Comparison of ENCODE assay signal across 8 cellular contexts in the genomic region with DNA sequence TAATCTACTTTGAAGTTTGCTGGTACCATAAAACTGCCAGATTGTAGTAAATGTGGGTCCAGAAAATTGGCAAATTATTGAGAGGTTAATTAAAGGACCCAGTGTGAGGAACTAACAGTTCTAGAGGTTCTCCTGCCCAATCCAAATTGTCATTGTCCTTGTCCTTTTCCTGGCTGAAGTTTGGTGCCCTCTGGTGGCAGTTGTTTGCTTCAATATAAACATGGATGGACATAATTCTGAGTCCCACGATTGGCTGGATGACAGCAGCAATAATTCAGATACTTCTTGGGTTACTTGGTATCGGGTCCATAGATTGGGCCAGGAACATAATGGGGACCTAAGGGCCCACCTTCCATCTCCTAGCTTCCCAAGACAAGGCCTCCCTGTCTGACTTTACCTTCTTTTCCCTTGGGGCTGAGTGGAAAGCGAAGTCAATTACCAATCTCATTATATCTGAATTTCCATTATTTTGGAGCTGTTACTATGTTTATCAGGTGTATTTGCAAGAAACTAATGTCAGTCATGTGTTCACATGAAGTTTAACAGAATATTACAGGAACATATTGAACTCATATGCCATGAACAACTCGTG. TPM values are rescaled to one million over a fixed set of nuclear protein-coding genes. Genes with fewer than 3 reads are reported as not detected.
DNase-seq lines count a peak whose midpoint lies in the region; ATAC-seq, FAIRE-seq and TF ChIP-seq lines count a peak whose summit lies in the region.

No MANE protein-coding gene starts in this region.

- no peak overlapping the region for H2AFZ ChIP-seq in astrocyte (ENCODE audit: low read depth, low read length)

- no peak overlapping the region for H3K27ac ChIP-seq in astrocyte (ENCODE audit: low read depth, low read length)
- no peak overlapping the region for H3K27ac ChIP-seq in iPS DF 6.9 (ENCODE audit: low read length)

- H3K9me3 Mint-ChIP-seq in T-cell (no peaks in the 10 kb centered on the region), astrocyte (ENCODE audit: unreplicated experiment) (no peaks in the 10 kb centered on the region)

- H3K4me3 ChIP-seq in astrocyte (ENCODE audit: insufficient read depth, low read depth, low read length) (no peak overlapping the region), iPS DF 6.9 (ENCODE audit: low read length) (no peak overlapping the region)

- no peak overlapping the region for H3K9ac ChIP-seq in astrocyte (ENCODE audit: low read length)

- H3K27ac Mint-ChIP-seq in T-cell = peak overlapping the region; percentile 36 to 58
- H3K27ac Mint-ChIP-seq in astrocyte (ENCODE audit: unreplicated experiment) = no peak overlapping the region

- H3K9me3 ChIP-seq in astrocyte (ENCODE audit: insufficient read depth, low read depth, low read length) (no peaks in the 10 kb centered on the region), iPS DF 6.9 (ENCODE audit: control insufficient read depth, insufficient read depth, low read length) (no peaks in the 10 kb centered on the region)

- peaks cover 25% of the 10 kb centered on the region for H3K4me1 ChIP-seq in astrocyte (ENCODE audit: insufficient read depth, low read length)
- peaks cover 5% of the 10 kb centered on the region for H3K4me1 ChIP-seq in iPS DF 6.9 (ENCODE audit: control insufficient read depth, insufficient read depth, low read length)

- no peak overlapping the region for H3K4me3 Mint-ChIP-seq in T-cell
- no peak overlapping the region for H3K4me3 Mint-ChIP-seq in astrocyte (ENCODE audit: unreplicated experiment)

- ATAC-seq in T-cell (replicated peaks in 1 of 4) = no peak

- no CpG with 5 or more reads among the region's 4 CpGs for WGBS in iPS DF 6.9 (ENCODE audit: insufficient coverage, insufficient read length)

- DNase-seq in GM03348 (ENCODE audit: low spot score) (peak; percentile 62), NCI-H128 (lab: John Stamatoyannopoulos, UW; ENCODE audit: unreplicated experiment) (peak; percentile 8), T-cell (peak in 33 of 34 experiments; percentile 19 to 65 (median 47)), astrocyte (ENCODE audit: low read depth) (peak; percentile 36), iPS DF 6.9 (ENCODE audit: low read depth, low spot score) (peak; percentile 31), GOT3 (lab: John Stamatoyannopoulos, UW) (no peak), middle frontal gyrus (ENCODE audit: extremely low spot score, low spot score) (no peak)
- peak; percentile 29 to 55 (median 38) for DNase-seq in stimulated activated CD4-positive, alpha-beta T cell treated with anti-CD3 and anti-CD28 coated beads, Interleukin-1b, Interleukin-23, amount 100 ng/mL, for 24 hours (ENCODE audit: low read depth in 4 of 4, low spot score in 1 of 4)

- CTCF ChIA-PET in T-cell (lab: Charles Lee) = interaction anchor here (0.6 to 1.6 kb wide), 8 partner anchors 11 to 437 kb away, joined by 3 to 8 read pairs (median 4); no protein-coding TSS in a partner anchor

- peak; percentile 82 for TF ChIP-seq CTCF in astrocyte (IDR thresholded peaks at IDR 0.05; ENCODE audit: insufficient read depth, low read depth, low read length)

- H3K27me3 Mint-ChIP-seq in T-cell = no peaks in the 10 kb centered on the region
- no peaks in the 10 kb centered on the region for H3K27me3 Mint-ChIP-seq in astrocyte (ENCODE audit: low read depth, unreplicated experiment)

- peaks cover 26% of the 10 kb centered on the region for H3K79me2 ChIP-seq in astrocyte (ENCODE audit: insufficient read depth, low read length)

- H3K4me1 Mint-ChIP-seq in T-cell (peaks cover 57 to 64% (median 62%) of the 10 kb centered on the region in 3 donors), astrocyte (ENCODE audit: low read depth, unreplicated experiment) (peaks cover 24% of the 10 kb centered on the region)

- H4K20me1 ChIP-seq in astrocyte (ENCODE audit: insufficient read depth, low read length) = peaks cover 87% of the 10 kb centered on the region

- no peak overlapping the region for H3K4me2 ChIP-seq in astrocyte (ENCODE audit: low read length)

- peaks cover 45% of the 10 kb centered on the region for H3K36me3 ChIP-seq in astrocyte (ENCODE audit: insufficient read depth, low read length)
- H3K36me3 ChIP-seq in iPS DF 6.9 (ENCODE audit: control insufficient read depth, insufficient read depth, low read length) = peaks cover 11% of the 10 kb centered on the region; the same call in 1 of the 2 replicates

- H3K27me3 ChIP-seq in astrocyte (ENCODE audit: insufficient read depth, low read length) (no peaks in the 10 kb centered on the region), iPS DF 6.9 (ENCODE audit: control insufficient read depth, insufficient read depth, low read length) (no peaks in the 10 kb centered on the region)

- H3K36me3 Mint-ChIP-seq in T-cell = peaks cover 52% of the 10 kb centered on the region
- H3K36me3 Mint-ChIP-seq in astrocyte (ENCODE audit: low read depth, unreplicated experiment) = peaks cover 17% of the 10 kb centered on the region

- POLR2A ChIA-PET in T-cell (lab: Charles Lee) = no interaction called here

- FAIRE-seq in astrocyte (lab: Jason Lieb, UNC) = peak; percentile 45

RNA-seq across cellular contexts. Expression of gene GARRE1, which starts 33.8 kb away (rescaled TPM):
- 10 to 100 TPM; 31.8 to 51.6 (median 34.8) TPM for total RNA-seq in T-cell
- total RNA-seq in astrocyte = 20.1 and 23.8 TPM in 2 replicates

RNA-seq across cellular contexts. Expression of gene LSM14A, which starts 48.3 kb away (rescaled TPM):
- total RNA-seq in T-cell (100 to 1,000 TPM; 135 to 180 (median 159) TPM), astrocyte (84.5 and 88.4 TPM in 2 replicates)

Comparison
In these comparisons a context has a peak if more than half of its experiments do, and no peak if none do; other contexts are left out.
1. DNase-seq: peak in GM03348 (single experiment), NCI-H128 (single experiment), T-cell (33 of 34), astrocyte (single experiment), iPS DF 6.9 (single experiment) and stimulated activated CD4-positive, alpha-beta T cell treated with anti-CD3 and anti-CD28 coated beads, Interleukin-1b, Interleukin-23, amount 100 ng/mL, for 24 hours (4 of 4); none in GOT3 (single experiment) and middle frontal gyrus (single experiment).